Comparison of ENCODE assay signal across 8 cellular contexts in the genomic region with DNA sequence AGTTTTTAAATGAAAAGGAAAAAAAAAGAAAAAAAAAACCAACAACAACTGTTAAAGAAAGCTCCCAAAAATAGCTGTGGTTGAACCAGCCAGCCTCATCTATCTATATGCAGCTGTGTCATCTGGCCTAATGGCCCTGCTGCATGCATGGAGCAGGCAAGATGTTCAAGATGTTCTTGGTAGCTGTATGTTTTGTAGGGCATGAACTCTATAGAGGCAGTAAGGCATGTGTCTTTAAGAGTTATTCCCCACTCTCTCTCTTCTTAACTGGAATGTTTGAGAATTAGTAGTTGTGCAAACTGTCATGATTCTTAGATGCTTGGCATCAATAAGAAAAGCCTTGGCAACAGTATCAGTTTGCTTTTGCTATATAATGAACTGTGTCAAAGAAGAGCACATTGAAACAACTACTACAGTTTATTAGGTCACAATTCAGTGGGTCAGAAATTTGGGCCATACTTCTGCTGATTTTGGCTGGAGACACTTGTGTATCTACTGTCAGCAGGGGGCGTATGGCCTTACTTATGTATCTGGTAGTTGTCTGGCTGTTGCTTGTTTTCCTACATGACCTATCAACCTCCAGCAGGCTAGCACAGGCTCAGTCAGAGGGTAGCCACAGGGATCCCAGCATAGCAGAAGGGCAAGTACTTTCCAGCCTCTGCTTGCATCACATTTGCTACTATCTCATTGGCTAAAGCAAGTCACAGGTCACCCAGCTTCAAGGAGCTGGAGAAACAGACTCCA. TPM values are rescaled to one million over a fixed set of nuclear protein-coding genes. Genes with fewer than 3 reads are reported as not detected.
DNase-seq lines count a peak whose midpoint lies in the region; ATAC-seq and TF ChIP-seq lines count a peak whose summit lies in the region.
"Had no signal": no experiment of that assay in that cellular context is flagged by ENCODE, and none has a peak within 500 bp of the region (broad histone marks: within the 10 kb centered on the region; RNA-seq: fewer than 3 reads in every experiment).

No MANE protein-coding gene starts in this region.

- no peaks in the 10 kb centered on the region for H3K79me1 ChIP-seq in IMR-90 (ENCODE audit: low read depth in 1 of 2, low read length in 2 of 2)

- no peak overlapping the region for H2BK5ac ChIP-seq in IMR-90 (ENCODE audit: low read depth, low read length, poor library complexity, severe bottlenecking)

- no peak overlapping the region for H2BK120ac ChIP-seq in IMR-90 (ENCODE audit: low read depth, low read length)

- peaks cover 4% of the 10 kb centered on the region for H3K4me1 ChIP-seq in IMR-90 (ENCODE audit: control insufficient read depth, insufficient read depth, low read length)
- no peaks in the 10 kb centered on the region for H3K4me1 ChIP-seq in psoas muscle
- H3K4me1 ChIP-seq in esophagus muscularis mucosa = peaks cover 0 to 10% (median 4%) of the 10 kb centered on the region in 4 donors

- in situ Hi-C loops in IMR-90 (cut with MboI; ENCODE audit: low sequenced_read_pairs) = no loop called here
- in situ Hi-C loops in astrocyte of the spinal cord (cut with HindIII; ENCODE audit: low sequenced_read_pairs) = no loop called here

- H4K20me1 ChIP-seq in IMR-90 (ENCODE audit: insufficient read depth, low read length) = no peaks in the 10 kb centered on the region

- H2BK20ac ChIP-seq in IMR-90 (ENCODE audit: low read depth, low read length) = no peak overlapping the region

- DNase-seq in IMR-90 (peak; percentile 20), astrocyte of the spinal cord (ENCODE audit: low read depth, low spot score) (peak; percentile 44), pulmonary artery endothelial cell (ENCODE audit: low read depth, low spot score) (peak; percentile 3), psoas muscle (no peak), esophagus muscularis mucosa (ENCODE audit: extremely low spot score) (no peak), AG08395 (ENCODE audit: low spot score) (no peak)
- DNase-seq: stimulated activated naive CD4-positive, alpha-beta T cell had no signal

- no peaks in the 10 kb centered on the region for H3K9me3 ChIP-seq in IMR-90 (ENCODE audit: control insufficient read depth, insufficient read depth, low read length)
- no peaks in the 10 kb centered on the region for H3K9me3 ChIP-seq in psoas muscle
- no peaks in the 10 kb centered on the region for H3K9me3 ChIP-seq in esophagus muscularis mucosa

- dilution Hi-C loops in IMR-90 (cut with HindIII; ENCODE audit: low sequenced_read_pairs, unreplicated experiment) = no loop called here

- no peak overlapping the region for H4K8ac ChIP-seq in IMR-90 (ENCODE audit: low read depth in 2 of 2, low read length in 2 of 2)

- H4K91ac ChIP-seq in IMR-90 (ENCODE audit: insufficient read depth, low read depth, low read length) = no peak overlapping the region

- H3K9ac ChIP-seq in IMR-90 (ENCODE audit: low read depth, low read length) = no peak overlapping the region

- no peak for TF ChIP-seq RAD21 in IMR-90 (IDR thresholded peaks at IDR 0.05; ENCODE audit: low read length)

- no peak overlapping the region for H3K56ac ChIP-seq in IMR-90 (ENCODE audit: extremely low read depth, insufficient read depth, low read length)

- TF ChIP-seq POLR2A in IMR-90 (IDR thresholded peaks at IDR 0.05; ENCODE audit: low read depth, low read length) = no peak
- TF ChIP-seq POLR2A in esophagus muscularis mucosa (IDR thresholded peaks at IDR 0.05; ENCODE audit: low read depth) = no peak

- H2AK9ac ChIP-seq in IMR-90 (replicated peaks; ENCODE audit: low read depth, low read length, poor library complexity) = no peak overlapping the region

- peaks cover 8% of the 10 kb centered on the region; the same call in 1 of the 2 replicates for H3K9me1 ChIP-seq in IMR-90 (ENCODE audit: insufficient read depth, low read length)

- BruUV-seq in IMR-90 (replicated peaks; lab: Mats Ljungman, UMichigan) = no TSS peak

- H2AK5ac ChIP-seq in IMR-90 (ENCODE audit: low read depth, low read length) = no peak overlapping the region

- H3K23ac ChIP-seq in IMR-90 (ENCODE audit: low read depth, low read length) = no peak overlapping the region

- H2AFZ ChIP-seq in IMR-90 (replicated peaks; ENCODE audit: low read length, poor library complexity) = no peak overlapping the region

- no CpG with 5 or more reads among the region's 1 CpG for whole genome bisulfite sequencing in IMR-90 (ENCODE audit: extremely low coverage in 2 of 2, insufficient read length in 1 of 2), 2 experiments
- WGBS in psoas muscle, 3 donors = 80 to 85% (median 81%) methylated on average over 1 of the region's 1 CpG
- 78% methylated on average over 1 of the region's 1 CpG for WGBS in esophagus muscularis mucosa

- H3K36me3 ChIP-seq in IMR-90 (ENCODE audit: control insufficient read depth, insufficient read depth, low read length) (peaks cover 17% of the 10 kb centered on the region), psoas muscle (ENCODE audit: insufficient read depth in 1 of 2, low read depth in 1 of 2) (no peaks in the 10 kb centered on the region), esophagus muscularis mucosa (peaks cover 4 to 69% (median 34%) of the 10 kb centered on the region in 4 donors)

- H3K4me2 ChIP-seq in IMR-90 (ENCODE audit: low read depth, low read length) = no peak overlapping the region

- TF ChIP-seq CTCF in IMR-90 (conservative IDR thresholded peaks at IDR 0.05; ENCODE audit: low read depth, low read length) (peak; percentile 19; the same call in 1 of the 2 replicates), astrocyte of the spinal cord (IDR thresholded peaks at IDR 0.05; ENCODE audit: low read depth, low read length) (peak; percentile 33), psoas muscle (IDR thresholded peaks at IDR 0.05) (no peak), esophagus muscularis mucosa (IDR thresholded peaks at IDR 0.05) (no peak)

- H3K27me3 ChIP-seq in IMR-90 (ENCODE audit: control insufficient read depth, insufficient read depth, low read length) (no peaks in the 10 kb centered on the region), psoas muscle (ENCODE audit: insufficient read depth in 3 of 3, low read length in 2 of 3) (no peaks in the 10 kb centered on the region), esophagus muscularis mucosa (no peaks in the 10 kb centered on the region)

- ATAC-seq in GM19324 (IDR thresholded peaks at IDR 0.05; ENCODE audit: low FRiP score, unreplicated experiment) (peak; percentile 72), IMR-90 (ENCODE audit: low read depth) (peak; percentile 56), psoas muscle (no peak)

- H3K4me3 ChIP-seq in IMR-90 (ENCODE audit: insufficient read depth, low read depth, low read length) (no peak overlapping the region), astrocyte of the spinal cord (ENCODE audit: low read depth, low read length) (no peak overlapping the region), psoas muscle (no peak overlapping the region), esophagus muscularis mucosa (no peak overlapping the region)

- CTCF ChIA-PET in IMR-90 (lab: Yijun Ruan, JAX) = interaction anchor here (0.9 to 1.9 kb wide), 4 partner anchors 10 to 50 kb away, joined by 3 to 6 read pairs (median 4); no protein-coding TSS in a partner anchor

- H3K14ac ChIP-seq in IMR-90 (replicated peaks; ENCODE audit: low read depth, low read length) = no peak overlapping the region

- no peak overlapping the region for H3K4ac ChIP-seq in IMR-90 (ENCODE audit: low read depth, low read length)

- no peak overlapping the region for H2BK15ac ChIP-seq in IMR-90 (ENCODE audit: low read depth, low read length)

- H4K5ac ChIP-seq in IMR-90 (ENCODE audit: low read depth, low read length) = no peak overlapping the region

- H3K27ac ChIP-seq in IMR-90 (ENCODE audit: insufficient read depth, low read length) (no peak overlapping the region), psoas muscle (no peak overlapping the region), esophagus muscularis mucosa (replicated peaks in 1 of 4) (no peak overlapping the region)

- TF ChIP-seq EP300 in esophagus muscularis mucosa (IDR thresholded peaks at IDR 0.05) = no peak

- intact Hi-C loops in IMR-90 (cut with micrococcal nuclease) (loop anchor here (2.0 kb wide), 1 partner anchor 153 kb away; no protein-coding TSS in a partner anchor), psoas muscle (cut with DNase I) (no loop called here), esophagus muscularis mucosa (cut with DNase I) (no loop called here)

- H3K18ac ChIP-seq in IMR-90 (ENCODE audit: low read depth, low read length) = no peak overlapping the region

- POLR2A ChIA-PET in IMR-90 (lab: Charles Lee; ENCODE audit: unreplicated experiment) = interaction anchor here (0.6 kb wide), 1 partner anchor 313 kb away, joined by 3 read pairs; no protein-coding TSS in a partner anchor

TF ChIP-seq in IMR-90, 13 proteins besides CTCF, POLR2A, EP300 and RAD21 (continues in another document):
- TF ChIP-seq MXI1 (IDR thresholded peaks at IDR 0.05; ENCODE audit: borderline replicate concordance, low read depth, low read length) (no peak), NFE2L2 (IDR thresholded peaks at IDR 0.05; ENCODE audit: low read depth, low read length) (no peak), CHD1 (IDR thresholded peaks at IDR 0.05; ENCODE audit: low read depth, low read length) (no peak), RFX5 (IDR thresholded peaks at IDR 0.05; ENCODE audit: low read depth, low read length) (no peak), FOS (IDR thresholded peaks at IDR 0.05; ENCODE audit: low read depth, low read length) (no peak), CEBPB (IDR thresholded peaks at IDR 0.05; ENCODE audit: low read depth, low read length) (no peak), MAFK (IDR thresholded peaks at IDR 0.05; ENCODE audit: low read depth, low read length) (no peak)
- TF ChIP-seq, protein P1, sequence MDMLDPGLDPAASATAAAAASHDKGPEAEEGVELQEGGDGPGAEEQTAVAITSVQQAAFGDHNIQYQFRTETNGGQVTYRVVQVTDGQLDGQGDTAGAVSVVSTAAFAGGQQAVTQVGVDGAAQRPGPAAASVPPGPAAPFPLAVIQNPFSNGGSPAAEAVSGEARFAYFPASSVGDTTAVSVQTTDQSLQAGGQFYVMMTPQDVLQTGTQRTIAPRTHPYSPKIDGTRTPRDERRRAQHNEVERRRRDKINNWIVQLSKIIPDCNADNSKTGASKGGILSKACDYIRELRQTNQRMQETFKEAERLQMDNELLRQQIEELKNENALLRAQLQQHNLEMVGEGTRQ (IDR thresholded peaks at IDR 0.05; ENCODE audit: low read depth, low read length) = no peak

RNA-seq across cellular contexts. Expression of a gene that starts 56.1 kb away (rescaled TPM):
- total RNA-seq in IMR-90 (2012; rRNA removed) (under 0.01 TPM in 1 of 2 replicates, not detected in the other), pulmonary artery endothelial cell (0.14 and 0.59 TPM in 2 replicates), psoas muscle (not detected), esophagus muscularis mucosa (under 1 TPM in 1 of 4 donors, not detected in 3; 0.17 TPM)
- polyA plus RNA-seq in IMR-90 (2012; rRNA removed) (0.06 TPM in 1 of 2 replicates, not detected in the other), psoas muscle (under 1 TPM in 1 of 3 donors, not detected in 2; 0.01 TPM)
- 0.02 TPM in 2 replicates for polyA plus RNA-seq in IMR-90 (2012; cell fraction: cytosol; rRNA removed)
- polyA plus RNA-seq in IMR-90 (2012; cell fraction: nucleus; rRNA removed; ENCODE audit: low replicate concordance) = 0.04 TPM in 1 of 2 replicates, not detected in the other

Comparison
In these comparisons a context has a peak if more than half of its experiments do, and no peak if none do; other contexts are left out.
1. ATAC-seq: peak in GM19324 (single experiment) and IMR-90 (single experiment); none in psoas muscle (0 of 4).
2. DNase-seq: peak in IMR-90 (single experiment), astrocyte of the spinal cord (single experiment) and pulmonary artery endothelial cell (single experiment); none in psoas muscle (0 of 2), esophagus muscularis mucosa (single experiment) and AG08395 (single experiment).
3. CTCF ChIP-seq: peak in IMR-90 (single experiment) and astrocyte of the spinal cord (single experiment); none in psoas muscle (single experiment) and esophagus muscularis mucosa (0 of 3).